15 cellular contexts compared by ENCODE assay signal in genomic region chr3:128378631-128379347, GRCh38.
DNase-seq lines count a peak whose midpoint lies in the region; ATAC-seq and TF ChIP-seq lines count a peak whose summit lies in the region.
"Had no signal": no experiment of that assay in that cellular context is flagged by ENCODE, and none has a peak within 500 bp of the region (broad histone marks: within the 10 kb centered on the region; RNA-seq: fewer than 3 reads in every experiment).

No MANE protein-coding gene starts in this region.

- no peak for TF ChIP-seq EP300 in sigmoid colon (IDR thresholded peaks at IDR 0.05)

- peak; percentile 12 for DNase-seq in GM04504 (ENCODE audit: low read depth)
- peak; percentile 35 for DNase-seq in hepatocyte (ENCODE audit: low spot score)
- DNase-seq in sigmoid colon: peak; percentile 77
- DNase-seq in GM10248 (ENCODE audit: extremely low spot score): no peak
- DNase-seq in head of caudate nucleus: no peak
- DNase-seq in stimulated activated CD4-positive, alpha-beta T cell treated with anti-CD3 and anti-CD28 coated beads, Interleukin-2, amount 100 ng/mL, for 24 hours: no peak
- DNase-seq: CD4-positive, CD25-positive, alpha-beta regulatory T cell; dorsolateral prefrontal cortex; MV-4-11; naive thymus-derived CD4-positive, alpha-beta T cell; NCI-H524 treated with DMSO at 0.1 percent for 48 hours; stimulated activated CD4-positive, alpha-beta T cell treated with anti-CD3 and anti-CD28 coated beads, Interleukin-4, amount 100 ng/mL, for 1 hour had no signal

- POLR2A ChIA-PET in GM10248 (lab: Yijun Ruan, JAX): no interaction called here

- intact Hi-C loops in sigmoid colon (cut with DNase I) (no loop called here), head of caudate nucleus (cut with DNase I) (no loop called here)

- H3K4me1 Mint-ChIP-seq in brain: peaks cover 48% of the 10 kb centered on the region

- CTCF ChIA-PET in GM10248 (lab: Yijun Ruan, JAX): no interaction called here

- no peaks in the 10 kb centered on the region for H3K36me3 Mint-ChIP-seq in brain

- no peak for ATAC-seq in GM19452 (IDR thresholded peaks at IDR 0.05; ENCODE audit: unreplicated experiment)
- ATAC-seq: activated CD4-positive, CD25-positive, alpha-beta regulatory T cell treated with anti-CD3 and anti-CD28 coated beads, Interleukin-2, amount 50 U/mL, for 24 hours; naive thymus-derived CD4-positive, alpha-beta T cell had no signal

- H3K27me3 Mint-ChIP-seq in brain: no peaks in the 10 kb centered on the region
- H3K27me3 Mint-ChIP-seq: CD4-positive, CD25-positive, alpha-beta regulatory T cell; naive thymus-derived CD4-positive, alpha-beta T cell had no signal

- H3K79me2 ChIP-seq in hepatocyte: no peaks in the 10 kb centered on the region

- no peak for TF ChIP-seq CTCF in brain (conservative IDR thresholded peaks at IDR 0.05)
- no peak for TF ChIP-seq CTCF in hepatocyte (IDR thresholded peaks at IDR 0.05; ENCODE audit: poor library complexity)
- no peak for TF ChIP-seq CTCF in sigmoid colon (IDR thresholded peaks at IDR 0.05)
- TF ChIP-seq CTCF in GM10248 (IDR thresholded peaks at IDR 0.05; ENCODE audit: control extremely low read depth, extremely low read depth, low read depth, missing control alignments): no peak

- no peak for TF ChIP-seq POLR2A in sigmoid colon (IDR thresholded peaks at IDR 0.05)

- no peak overlapping the region for H3K4me2 ChIP-seq in hepatocyte

- no peaks in the 10 kb centered on the region for H3K9me2 ChIP-seq in hepatocyte (replicated peaks; ENCODE audit: insufficient read depth)

- peak overlapping the region in 3 of 5 experiments; percentile 31 to 82 (median 68) for H3K27ac Mint-ChIP-seq in brain
- H3K27ac Mint-ChIP-seq: naive thymus-derived CD4-positive, alpha-beta T cell had no signal

- H3K4me3 ChIP-seq in hepatocyte (no peak overlapping the region), sigmoid colon (no peak overlapping the region)
- H3K4me3 ChIP-seq: dorsolateral prefrontal cortex had no signal

- no peaks in the 10 kb centered on the region for H3K9me3 Mint-ChIP-seq in brain
- H3K9me3 Mint-ChIP-seq: CD4-positive, CD25-positive, alpha-beta regulatory T cell; naive thymus-derived CD4-positive, alpha-beta T cell had no signal

- no peaks in the 10 kb centered on the region for H4K20me1 ChIP-seq in hepatocyte (ENCODE audit: insufficient read depth, poor library complexity, severe bottlenecking)

- H3K27me3 ChIP-seq in hepatocyte (no peaks in the 10 kb centered on the region), sigmoid colon (no peaks in the 10 kb centered on the region)
- H3K27me3 ChIP-seq: dorsolateral prefrontal cortex had no signal

- H2AFZ ChIP-seq in hepatocyte: no peak overlapping the region

- H3K36me3 ChIP-seq in hepatocyte (replicated peaks; ENCODE audit: insufficient read depth, low read depth) (no peaks in the 10 kb centered on the region), sigmoid colon (no peaks in the 10 kb centered on the region)

- 57% methylated on average over 10 of the region's 10 CpGs for WGBS in hepatocyte (ENCODE audit: low lambda C conversion rate, missing lambda C conversion rate)
- WGBS in sigmoid colon, 2 donors: 86 to 88% methylated on average over 10 of the region's 10 CpGs

- H3K9me3 ChIP-seq in hepatocyte (ENCODE audit: low read depth) (no peaks in the 10 kb centered on the region), sigmoid colon (no peaks in the 10 kb centered on the region)

- H3K4me3 Mint-ChIP-seq in brain: peak overlapping the region in 1 of 5 experiments; percentile 37
- H3K4me3 Mint-ChIP-seq: CD4-positive, CD25-positive, alpha-beta regulatory T cell; naive thymus-derived CD4-positive, alpha-beta T cell had no signal

- H3K4me1 ChIP-seq in hepatocyte (ENCODE audit: insufficient read depth) (peaks cover 33% of the 10 kb centered on the region), sigmoid colon (peaks cover 3 to 50% (median 46%) of the 10 kb centered on the region in 4 donors)

- H3K27ac ChIP-seq in hepatocyte (peak overlapping the region; percentile 1), sigmoid colon (peak overlapping the region in 3 of 4 donors; percentile 44 to 70 (median 51))
- H3K27ac ChIP-seq: dorsolateral prefrontal cortex had no signal

Comparison
In these comparisons a context has a peak if more than half of its experiments do, and no peak if none do; other contexts are left out.
1. DNase-seq: peak in GM04504 (single experiment), hepatocyte (single experiment) and sigmoid colon (single experiment); none in GM10248 (single experiment), head of caudate nucleus (0 of 42) and stimulated activated CD4-positive, alpha-beta T cell treated with anti-CD3 and anti-CD28 coated beads, Interleukin-2, amount 100 ng/mL, for 24 hours (0 of 2).